Comparison of ENCODE assay signal across 17 cellular contexts in the genomic region with DNA sequence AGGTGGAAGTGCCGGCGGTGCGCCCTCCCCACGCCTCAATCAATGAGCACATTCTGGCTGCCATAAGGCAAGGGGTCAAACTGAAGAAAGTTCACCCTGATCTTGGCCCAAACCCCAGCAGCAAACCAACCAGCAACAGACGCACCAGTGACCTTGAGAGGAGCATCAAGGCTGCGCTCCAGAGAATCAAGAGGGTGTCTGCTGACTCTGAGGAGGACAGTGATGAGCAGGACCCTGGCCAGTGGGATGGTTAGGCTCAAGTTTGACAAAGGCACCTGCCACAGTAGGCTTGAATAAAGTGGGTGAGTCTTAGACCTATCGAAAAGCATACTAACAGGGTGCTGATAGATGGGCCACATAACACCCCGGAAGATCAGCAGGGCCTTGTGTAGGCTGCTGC. TPM values are rescaled to one million over a fixed set of nuclear protein-coding genes. Genes with fewer than 3 reads are reported as not detected.
DNase-seq lines count a peak whose midpoint lies in the region; ATAC-seq and TF ChIP-seq lines count a peak whose summit lies in the region.
"Had no signal": no experiment of that assay in that cellular context is flagged by ENCODE, and none has a peak within 500 bp of the region (broad histone marks: within the 10 kb centered on the region; RNA-seq: fewer than 3 reads in every experiment).

No MANE protein-coding gene starts in this region.

- H3K9me3 ChIP-seq in BLaER1 treated with 17β-estradiol and CSF1 and Interleukin-3, amounts not matched to agents 10 nM and 100 nM (replicated peaks in 1 of 11): peaks cover 0 to 29% (median 21%) of the 10 kb centered on the region in 11 experiments; a peak in 17 of 22 replicates
- H3K9me3 ChIP-seq in HUES48 (ENCODE audit: control insufficient read depth, insufficient read depth, low read length) (no peaks in the 10 kb centered on the region), body of pancreas (no peaks in the 10 kb centered on the region), mesenchymal stem cell (ENCODE audit: control insufficient read depth, low read length) (no peaks in the 10 kb centered on the region)
- no peaks in the 10 kb centered on the region for H3K9me3 ChIP-seq in CD8-positive, alpha-beta memory T cell (ENCODE audit: low read length)
- H3K9me3 ChIP-seq: MG63 had no signal

- no peak overlapping the region for H4K8ac ChIP-seq in mesenchymal stem cell (ENCODE audit: low read length)

- peaks cover 34% of the 10 kb centered on the region for H3K79me1 ChIP-seq in mesenchymal stem cell (replicated peaks; ENCODE audit: low read length, poor library complexity, severe bottlenecking)

- no peaks in the 10 kb centered on the region for H3K27me3 ChIP-seq in BLaER1 treated with 17β-estradiol and CSF1 and Interleukin-3, amounts not matched to agents 10 nM and 100 nM
- H3K27me3 ChIP-seq in HUES48 (ENCODE audit: control insufficient read depth, insufficient read depth, low read length) (no peaks in the 10 kb centered on the region), body of pancreas (no peaks in the 10 kb centered on the region), mesenchymal stem cell (ENCODE audit: control insufficient read depth in 1 of 2, insufficient read depth in 1 of 2, low read length in 2 of 2) (no peaks in the 10 kb centered on the region)
- H3K27me3 ChIP-seq in CD8-positive, alpha-beta memory T cell (ENCODE audit: insufficient read depth, low read length, poor library complexity, severe bottlenecking): no peaks in the 10 kb centered on the region
- H3K27me3 ChIP-seq: MG63 had no signal

- no peak overlapping the region for H2AFZ ChIP-seq in mesenchymal stem cell (ENCODE audit: low read depth, low read length)

- ATAC-seq in body of pancreas (no peak), GM18867 (IDR thresholded peaks at IDR 0.05; ENCODE audit: unreplicated experiment) (no peak)

- peak overlapping the region in 3 of 8 donors; percentile 13 to 72 (median 72) for H3K27ac Mint-ChIP-seq in CD8-positive, alpha-beta memory T cell
- H3K27ac Mint-ChIP-seq: CD8-positive, alpha-beta T cell had no signal

- no peak overlapping the region for H3K4ac ChIP-seq in mesenchymal stem cell (ENCODE audit: low read depth in 1 of 2, low read length in 2 of 2)

- H3K4me3 ChIP-seq in BLaER1 treated with 17β-estradiol and CSF1 and Interleukin-3, amounts not matched to agents 10 nM and 100 nM: peak overlapping the region in 5 of 10 experiments; percentile 25 to 51 (median 32); a peak in 5 of 20 replicates
- H3K4me3 ChIP-seq in HUES48 (ENCODE audit: low read depth, low read length) (no peak overlapping the region), body of pancreas (no peak overlapping the region), mesenchymal stem cell (ENCODE audit: insufficient read depth in 1 of 2, low read depth in 1 of 2, low read length in 2 of 2) (no peak overlapping the region)
- H3K4me3 ChIP-seq in CD8-positive, alpha-beta memory T cell (ENCODE audit: low read length): no peak overlapping the region
- H3K4me3 ChIP-seq: MG63 had no signal

- DNase-seq in body of pancreas: no peak
- no peak for DNase-seq in mesenchymal stem cell
- DNase-seq in CD8-positive, alpha-beta memory T cell: no peak
- DNase-seq in NOMO-1 treated with dmso at 0.1 percent for 144 hours (lab: John Stamatoyannopoulos, UW; ENCODE audit: unreplicated experiment): no peak
- no peak for DNase-seq in stimulated activated CD4-positive, alpha-beta T cell treated with anti-CD3 and anti-CD28 coated beads, Interleukin-4, amount 100 ng/mL, for 4 hours
- DNase-seq: activated CD8-positive, alpha-beta memory T cell treated with anti-CD3 and anti-CD28 coated beads, Interleukin-2, amount 50 U/mL, for 48 hours; aorta; CD8-positive, alpha-beta T cell; hippocampal formation; MG63; midbrain; stimulated activated CD4-positive, alpha-beta T cell treated with anti-CD3 and anti-CD28 coated beads, Interleukin-4, amount 100 ng/mL, for 24 hours; substantia nigra had no signal

- no peak overlapping the region for H3K23ac ChIP-seq in mesenchymal stem cell (ENCODE audit: low read length in 2 of 2)

- no peak overlapping the region for H2BK120ac ChIP-seq in mesenchymal stem cell (ENCODE audit: low read depth, low read length)

- H3K4me1 ChIP-seq in BLaER1 treated with 17β-estradiol and CSF1 and Interleukin-3, amounts not matched to agents 10 nM and 100 nM: peaks cover 38 to 58% (median 49%) of the 10 kb centered on the region in 10 experiments
- H3K4me1 ChIP-seq in HUES48 (ENCODE audit: control insufficient read depth, insufficient read depth, low read length) (peaks cover 4% of the 10 kb centered on the region; the same call in 1 of the 2 replicates), body of pancreas (peaks cover 28% of the 10 kb centered on the region), mesenchymal stem cell (ENCODE audit: control insufficient read depth, insufficient read depth, low read depth, low read length) (peaks cover 16% of the 10 kb centered on the region)
- H3K4me1 ChIP-seq in CD8-positive, alpha-beta memory T cell (ENCODE audit: insufficient read depth, low read length): no peaks in the 10 kb centered on the region

- peak overlapping the region; percentile 43 to 88 (median 76); a peak in 21 of 22 replicates for H3K27ac ChIP-seq in BLaER1 treated with 17β-estradiol and CSF1 and Interleukin-3, amounts not matched to agents 10 nM and 100 nM
- peak overlapping the region; percentile 66 for H3K27ac ChIP-seq in HUES48 (ENCODE audit: low read depth, low read length)
- H3K27ac ChIP-seq in body of pancreas: peak overlapping the region; percentile 33 to 60 (median 46)
- peak overlapping the region; percentile 79 for H3K27ac ChIP-seq in mesenchymal stem cell (ENCODE audit: low read length, poor library complexity, severe bottlenecking)
- H3K27ac ChIP-seq in CD8-positive, alpha-beta memory T cell (ENCODE audit: low read depth, low read length): no peak overlapping the region

- H3K9ac ChIP-seq in BLaER1 treated with 17β-estradiol and CSF1 and Interleukin-3, amounts not matched to agents 10 nM and 100 nM: peak overlapping the region; percentile 14 to 74 (median 65); a peak in 20 of 22 replicates
- H3K9ac ChIP-seq in HUES48 (ENCODE audit: low read depth, low read length) (no peak overlapping the region), mesenchymal stem cell (ENCODE audit: low read length) (peak overlapping the region; percentile 20)

- no peak overlapping the region for H2BK12ac ChIP-seq in mesenchymal stem cell (ENCODE audit: low read length in 2 of 2)

- H3K9me3 Mint-ChIP-seq in CD8-positive, alpha-beta memory T cell: peaks cover 0 to 7% (median 0%) of the 10 kb centered on the region in 5 donors
- H3K9me3 Mint-ChIP-seq: CD8-positive, alpha-beta T cell had no signal

- peaks cover 0 to 38% (median 30%) of the 10 kb centered on the region in 11 experiments; a peak in 13 of 22 replicates for H4K20me1 ChIP-seq in BLaER1 treated with 17β-estradiol and CSF1 and Interleukin-3, amounts not matched to agents 10 nM and 100 nM

- H3K4me3 Mint-ChIP-seq in CD8-positive, alpha-beta memory T cell: peak overlapping the region in 1 of 7 donors; percentile 44
- H3K4me3 Mint-ChIP-seq: CD8-positive, alpha-beta T cell had no signal

- peak overlapping the region; percentile 77 to 99 (median 84) for H3K4me2 ChIP-seq in BLaER1 treated with 17β-estradiol and CSF1 and Interleukin-3, amounts not matched to agents 10 nM and 100 nM
- H3K4me2 ChIP-seq in mesenchymal stem cell (ENCODE audit: low read length, poor library complexity, severe bottlenecking): no peak overlapping the region

- CTCF ChIA-PET in CD8-positive, alpha-beta memory T cell (lab: Charles Lee): interaction anchor here (1.3 kb wide), 1 partner anchor 9 kb away, joined by 3 read pairs; no protein-coding TSS in a partner anchor

- WGBS in body of pancreas, 2 donors: 62 to 82% methylated on average over 8 of the region's 8 CpGs
- 93% methylated on average over 8 of the region's 8 CpGs for WGBS in mesenchymal stem cell

- H3K4me1 Mint-ChIP-seq in CD8-positive, alpha-beta memory T cell: peaks cover 19 to 28% (median 24%) of the 10 kb centered on the region in 3 donors

- peak overlapping the region in 1 of 2 experiments; percentile 49 for H3K18ac ChIP-seq in mesenchymal stem cell (ENCODE audit: low read depth in 1 of 2, low read length in 2 of 2)

- intact Hi-C loops in body of pancreas (cut with DNase I): no loop called here

- H3K27me3 Mint-ChIP-seq in CD8-positive, alpha-beta memory T cell: no peaks in the 10 kb centered on the region

- POLR2A ChIA-PET in CD8-positive, alpha-beta memory T cell (lab: Charles Lee): no interaction called here

- no peak overlapping the region for H3K14ac ChIP-seq in mesenchymal stem cell (ENCODE audit: low read length in 2 of 2)

- H3K36me3 ChIP-seq in BLaER1 treated with 17β-estradiol and CSF1 and Interleukin-3, amounts not matched to agents 10 nM and 100 nM: peaks cover 88 to 95% (median 92%) of the 10 kb centered on the region in 11 experiments
- peaks cover 45% of the 10 kb centered on the region for H3K36me3 ChIP-seq in HUES48 (ENCODE audit: control insufficient read depth, insufficient read depth, low read length)
- peaks cover 14 to 50% of the 10 kb centered on the region in 2 donors for H3K36me3 ChIP-seq in body of pancreas (replicated peaks in 1 of 2; ENCODE audit: insufficient read depth in 1 of 2, low read depth in 2 of 2)
- H3K36me3 ChIP-seq in mesenchymal stem cell (ENCODE audit: control insufficient read depth in 1 of 2, insufficient read depth in 2 of 2, low read depth in 1 of 2, low read length in 2 of 2): peaks cover 52 to 93% of the 10 kb centered on the region in 2 experiments
- peaks cover 50% of the 10 kb centered on the region for H3K36me3 ChIP-seq in CD8-positive, alpha-beta memory T cell (ENCODE audit: insufficient read depth, low read length)

- peaks cover 37 to 95% (median 59%) of the 10 kb centered on the region in 3 donors for H3K36me3 Mint-ChIP-seq in CD8-positive, alpha-beta memory T cell

- no peak overlapping the region for H2BK15ac ChIP-seq in mesenchymal stem cell (ENCODE audit: low read depth, poor library complexity, severe bottlenecking)

- H4K91ac ChIP-seq in mesenchymal stem cell (ENCODE audit: low read length): no peak overlapping the region

- no peak overlapping the region for H2AK5ac ChIP-seq in mesenchymal stem cell (ENCODE audit: low read length, severe bottlenecking)

- TF ChIP-seq POLR2A in body of pancreas (IDR thresholded peaks at IDR 0.05): no peak

- H2BK5ac ChIP-seq in mesenchymal stem cell (ENCODE audit: low read depth, low read length, poor library complexity, severe bottlenecking): no peak overlapping the region

- no peak for TF ChIP-seq CTCF in body of pancreas (IDR thresholded peaks at IDR 0.05)

RNA-seq across cellular contexts. Expression of a gene that starts 23.9 kb away (rescaled TPM):
- 1 to 10 TPM; 6.0 to 9.2 TPM for total RNA-seq in body of pancreas
- polyA plus RNA-seq in mesenchymal stem cell (2013, experiment 1 of 2): 9.4 TPM
- polyA plus RNA-seq in mesenchymal stem cell (2013, experiment 2 of 2): 9.8 TPM
- 1 to 10 TPM; 9.3 to 9.7 TPM for total RNA-seq in CD8-positive, alpha-beta memory T cell
- 6.6 TPM for polyA plus RNA-seq in CD8-positive, alpha-beta memory T cell

RNA-seq across cellular contexts. Expression of a gene that starts 27.4 kb away (rescaled TPM):
- under 1 TPM in 1 of 2 donors, not detected in 1; 0.26 TPM for total RNA-seq in body of pancreas
- polyA plus RNA-seq in mesenchymal stem cell (2013, experiment 1 of 2): not detected
- 0.01 TPM for polyA plus RNA-seq in mesenchymal stem cell (2013, experiment 2 of 2)
- total RNA-seq in CD8-positive, alpha-beta memory T cell: not detected
- polyA plus RNA-seq in CD8-positive, alpha-beta memory T cell: 0.16 TPM
- total RNA-seq: aorta; CD8-positive, alpha-beta T cell; posterior vena cava had no signal
